In genomic region chr6:105560611-105561066, GRCh38 we compare ENCODE assay signal across 11 cellular contexts.
DNase-seq lines count a peak whose midpoint lies in the region; ATAC-seq and TF ChIP-seq lines count a peak whose summit lies in the region.
"Had no signal": no experiment of that assay in that cellular context is flagged by ENCODE, and none has a peak within 500 bp of the region (broad histone marks: within the 10 kb centered on the region; RNA-seq: fewer than 3 reads in every experiment).

No MANE protein-coding gene starts in this region.

- peak; percentile 79 for DNase-seq in ELR (ENCODE audit: low read depth)
- DNase-seq in NCI-H82 (lab: John Stamatoyannopoulos, UW) = no peak
- no peak for DNase-seq in stimulated activated naive B cell treated with anti-CD40 and anti-IgM and Interleukin-4, amounts not matched to agents 10 μg/mL and 1 μg/mL and 100 μg/mL, for 72 hours
- no peak for DNase-seq in NCI-H2196 treated with DMSO at 0.1 percent for 48 hours (lab: John Stamatoyannopoulos, UW; ENCODE audit: unreplicated experiment)
- no peak for DNase-seq in A673 (ENCODE audit: low spot score)
- DNase-seq: effector CD8-positive, alpha-beta T cell; naive thymus-derived CD4-positive, alpha-beta T cell had no signal

- no peak overlapping the region for H3K27ac Mint-ChIP-seq in activated T-helper 17 cell treated with anti-CD3 and anti-CD28 coated beads, Interleukin-2, amount 50 U/mL, for 72 hours
- H3K27ac Mint-ChIP-seq in stimulated activated naive B cell treated with anti-CD40 and anti-IgM and Interleukin-4, amounts not matched to agents 10 μg/mL and 1 μg/mL and 100 μg/mL, for 72 hours = no peak overlapping the region
- H3K27ac Mint-ChIP-seq: naive thymus-derived CD4-positive, alpha-beta T cell had no signal

- CTCF ChIA-PET in A673 (lab: Charles Lee) = no interaction called here

- H3K4me1 Mint-ChIP-seq in activated T-helper 17 cell treated with anti-CD3 and anti-CD28 coated beads, Interleukin-2, amount 50 U/mL, for 72 hours = peaks cover 4% of the 10 kb centered on the region
- H3K4me1 Mint-ChIP-seq in stimulated activated naive B cell treated with anti-CD40 and anti-IgM and Interleukin-4, amounts not matched to agents 10 μg/mL and 1 μg/mL and 100 μg/mL, for 72 hours = no peaks in the 10 kb centered on the region

- H3K27me3 Mint-ChIP-seq in activated T-helper 17 cell treated with anti-CD3 and anti-CD28 coated beads, Interleukin-2, amount 50 U/mL, for 72 hours = peaks cover 14% of the 10 kb centered on the region
- peaks cover 21 to 23% of the 10 kb centered on the region in 2 donors for H3K27me3 Mint-ChIP-seq in stimulated activated naive B cell treated with anti-CD40 and anti-IgM and Interleukin-4, amounts not matched to agents 10 μg/mL and 1 μg/mL and 100 μg/mL, for 72 hours

- POLR2A ChIA-PET in A673 (lab: Charles Lee; ENCODE audit: low non-redundant PET) = no interaction called here

- H3K4me3 Mint-ChIP-seq in activated T-helper 17 cell treated with anti-CD3 and anti-CD28 coated beads, Interleukin-2, amount 50 U/mL, for 72 hours = peak overlapping the region; percentile 19
- no peak overlapping the region for H3K4me3 Mint-ChIP-seq in stimulated activated naive B cell treated with anti-CD40 and anti-IgM and Interleukin-4, amounts not matched to agents 10 μg/mL and 1 μg/mL and 100 μg/mL, for 72 hours
- H3K4me3 Mint-ChIP-seq: naive thymus-derived CD4-positive, alpha-beta T cell had no signal

- H3K4me1 ChIP-seq in A673 (ENCODE audit: insufficient read depth, low read length, poor library complexity, severe bottlenecking) = no peaks in the 10 kb centered on the region

- H3K9me3 Mint-ChIP-seq in activated T-helper 17 cell treated with anti-CD3 and anti-CD28 coated beads, Interleukin-2, amount 50 U/mL, for 72 hours = peaks cover 4% of the 10 kb centered on the region
- peaks cover 4 to 5% of the 10 kb centered on the region in 2 donors for H3K9me3 Mint-ChIP-seq in stimulated activated naive B cell treated with anti-CD40 and anti-IgM and Interleukin-4, amounts not matched to agents 10 μg/mL and 1 μg/mL and 100 μg/mL, for 72 hours

- no peak overlapping the region for H3K27ac ChIP-seq in A673 (ENCODE audit: low read depth, low read length, poor library complexity, severe bottlenecking)
- H3K27ac ChIP-seq: VCaP had no signal

- no peak for TF ChIP-seq CTCF in A673 (conservative IDR thresholded peaks at IDR 0.05; ENCODE audit: low read depth, low read length)

- H3K36me3 ChIP-seq in A673 (ENCODE audit: insufficient read depth, low read length, poor library complexity, severe bottlenecking) = no peaks in the 10 kb centered on the region

- no peak overlapping the region for H3K4me3 ChIP-seq in A673 (ENCODE audit: low read depth, low read length, poor library complexity, severe bottlenecking)

- H3K27me3 ChIP-seq in A673 (replicated peaks; ENCODE audit: insufficient read depth, low read depth, low read length, poor library complexity) = peaks cover 3% of the 10 kb centered on the region

- intact Hi-C loops in A673 (cut with micrococcal nuclease; ENCODE audit: unreplicated experiment) = no loop called here

- ATAC-seq in GM19397 (IDR thresholded peaks at IDR 0.05; ENCODE audit: unreplicated experiment) = peak; percentile 90
- ATAC-seq in HG03097 (IDR thresholded peaks at IDR 0.05; ENCODE audit: low FRiP score, unreplicated experiment) = peak; percentile 57
- peak; percentile 95 for ATAC-seq in activated T-helper 17 cell treated with anti-CD3 and anti-CD28 coated beads, Interleukin-2, amount 50 U/mL, for 72 hours (replicated peaks)
- no peak for ATAC-seq in stimulated activated naive B cell treated with anti-CD40 and anti-IgM and Interleukin-4, amounts not matched to agents 10 μg/mL and 1 μg/mL and 100 μg/mL, for 72 hours (replicated peaks)

- BruUV-seq in A673 (replicated peaks; lab: Mats Ljungman, UMichigan) = no TSS peak

- no peaks in the 10 kb centered on the region for H3K36me3 Mint-ChIP-seq in activated T-helper 17 cell treated with anti-CD3 and anti-CD28 coated beads, Interleukin-2, amount 50 U/mL, for 72 hours (ENCODE audit: low read depth)
- H3K36me3 Mint-ChIP-seq in stimulated activated naive B cell treated with anti-CD40 and anti-IgM and Interleukin-4, amounts not matched to agents 10 μg/mL and 1 μg/mL and 100 μg/mL, for 72 hours = no peaks in the 10 kb centered on the region

- no peaks in the 10 kb centered on the region for H3K9me3 ChIP-seq in A673 (ENCODE audit: low read depth, low read length, poor library complexity, severe bottlenecking)

Comparison
In these comparisons a context has a peak if more than half of its experiments do, and no peak if none do; other contexts are left out.
1. ATAC-seq: peak in GM19397 (single experiment), HG03097 (single experiment) and activated T-helper 17 cell treated with anti-CD3 and anti-CD28 coated beads, Interleukin-2, amount 50 U/mL, for 72 hours (single experiment); none in stimulated activated naive B cell treated with anti-CD40 and anti-IgM and Interleukin-4, amounts not matched to agents 10 μg/mL and 1 μg/mL and 100 μg/mL, for 72 hours (0 of 2).